11 cellular contexts compared by ENCODE assay signal in the genomic region with DNA sequence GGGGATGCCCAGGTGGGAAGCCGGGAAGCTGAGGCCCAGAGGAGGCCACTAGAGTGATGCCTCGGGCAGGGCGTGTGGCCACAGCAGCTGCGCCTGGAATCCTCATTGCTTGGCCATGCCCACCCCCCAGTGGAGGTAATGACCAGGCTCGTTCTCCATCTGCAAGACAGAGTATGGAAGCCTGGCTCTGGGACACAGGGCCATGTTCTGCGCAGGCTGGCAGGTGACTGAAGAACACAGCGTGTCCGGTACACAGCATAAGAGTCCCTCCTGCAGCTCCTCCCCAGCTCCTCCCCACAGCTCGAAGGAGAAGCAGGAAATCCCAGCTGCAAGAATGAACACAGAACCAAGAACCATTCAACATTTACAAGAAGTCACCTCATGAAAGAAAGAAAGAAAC.
DNase-seq lines count a peak whose midpoint lies in the region; ATAC-seq and TF ChIP-seq lines count a peak whose summit lies in the region.
"Had no signal": no experiment of that assay in that cellular context is flagged by ENCODE, and none has a peak within 500 bp of the region (broad histone marks: within the 10 kb centered on the region; RNA-seq: fewer than 3 reads in every experiment).

No MANE protein-coding gene starts in this region.

- no peaks in the 10 kb centered on the region for H3K27me3 ChIP-seq in body of pancreas
- no peaks in the 10 kb centered on the region for H3K27me3 ChIP-seq in naive thymus-derived CD4-positive, alpha-beta T cell (ENCODE audit: control insufficient read depth in 2 of 2, insufficient read depth in 2 of 2, low read length in 2 of 2)
- H3K27me3 ChIP-seq in neural progenitor cell, result no peaks in the 10 kb centered on the region

- H3K79me2 ChIP-seq in neural progenitor cell (ENCODE audit: low read depth), result peaks cover 80% of the 10 kb centered on the region

- peaks cover 39% of the 10 kb centered on the region for H4K20me1 ChIP-seq in neural progenitor cell (ENCODE audit: low read depth)

- WGBS in body of pancreas, 2 donors, result 48 to 58% methylated on average over 9 of the region's 9 CpGs

- peak overlapping the region in 7 of 10 donors; percentile 8 to 65 (median 26) for H3K4me3 Mint-ChIP-seq in naive thymus-derived CD4-positive, alpha-beta T cell
- no peak overlapping the region for H3K4me3 Mint-ChIP-seq in neural progenitor cell

- POLR2A ChIA-PET in naive thymus-derived CD4-positive, alpha-beta T cell (lab: Charles Lee), result no interaction called here

- ATAC-seq in body of pancreas (peak; percentile 64), HG02678 (IDR thresholded peaks at IDR 0.05; ENCODE audit: unreplicated experiment) (no peak)
- peak; percentile 46 for ATAC-seq in naive thymus-derived CD4-positive, alpha-beta T cell

- no peaks in the 10 kb centered on the region for H3K36me3 ChIP-seq in body of pancreas (replicated peaks in 1 of 2; ENCODE audit: insufficient read depth in 1 of 2, low read depth in 2 of 2)
- H3K36me3 ChIP-seq in naive thymus-derived CD4-positive, alpha-beta T cell (ENCODE audit: control insufficient read depth in 2 of 3, insufficient read depth in 3 of 3, low read length in 3 of 3), result no peaks in the 10 kb centered on the region
- H3K36me3 ChIP-seq in neural progenitor cell, result no peaks in the 10 kb centered on the region

- H3K9me3 ChIP-seq in body of pancreas, result no peaks in the 10 kb centered on the region
- H3K9me3 ChIP-seq in naive thymus-derived CD4-positive, alpha-beta T cell (ENCODE audit: control insufficient read depth in 2 of 3, low read length in 3 of 3), result no peaks in the 10 kb centered on the region
- H3K9me3 ChIP-seq in neural progenitor cell (ENCODE audit: low read depth), result no peaks in the 10 kb centered on the region

- peak in 1 of 3 donors; percentile 19 for TF ChIP-seq POLR2A in body of pancreas (IDR thresholded peaks at IDR 0.05)

- TF ChIP-seq CTCF in body of pancreas (IDR thresholded peaks at IDR 0.05) (no peak), neural progenitor cell (IDR thresholded peaks at IDR 0.05) (no peak)

- H3K27me3 Mint-ChIP-seq in naive thymus-derived CD4-positive, alpha-beta T cell, result no peaks in the 10 kb centered on the region
- no peaks in the 10 kb centered on the region for H3K27me3 Mint-ChIP-seq in neural progenitor cell (ENCODE audit: insufficient read depth, low read depth)

- H3K4me2 ChIP-seq in neural progenitor cell, result no peak overlapping the region

- peak overlapping the region in 4 of 9 donors; percentile 34 to 70 (median 52) for H3K27ac Mint-ChIP-seq in naive thymus-derived CD4-positive, alpha-beta T cell
- no peak overlapping the region for H3K27ac Mint-ChIP-seq in neural progenitor cell

- H3K4me3 ChIP-seq in body of pancreas, result no peak overlapping the region
- H3K4me3 ChIP-seq in naive thymus-derived CD4-positive, alpha-beta T cell (ENCODE audit: low read length), result no peak overlapping the region
- H3K4me3 ChIP-seq in neural progenitor cell, result no peak overlapping the region
- H3K4me3 ChIP-seq: skin epidermis had no signal

- peaks cover 0 to 3% (median 0%) of the 10 kb centered on the region in 11 donors for H3K9me3 Mint-ChIP-seq in naive thymus-derived CD4-positive, alpha-beta T cell
- H3K9me3 Mint-ChIP-seq in neural progenitor cell, result no peaks in the 10 kb centered on the region

- H2AFZ ChIP-seq in neural progenitor cell (replicated peaks), result no peak overlapping the region

- H3K27ac ChIP-seq in body of pancreas (peak overlapping the region in 1 of 4 donors; percentile 18), neural progenitor cell (no peak overlapping the region)
- H3K27ac ChIP-seq in naive thymus-derived CD4-positive, alpha-beta T cell (ENCODE audit: low read depth, low read length), result peak overlapping the region; percentile 17
- H3K27ac ChIP-seq: skin epidermis had no signal

- H3K4me1 Mint-ChIP-seq in naive thymus-derived CD4-positive, alpha-beta T cell, result peaks cover 21 to 76% (median 58%) of the 10 kb centered on the region in 7 donors
- H3K4me1 Mint-ChIP-seq in neural progenitor cell, result peaks cover 11% of the 10 kb centered on the region

- CTCF ChIA-PET in naive thymus-derived CD4-positive, alpha-beta T cell (lab: Charles Lee), result no interaction called here

- intact Hi-C loops in body of pancreas (cut with DNase I), result no loop called here
- intact Hi-C loops in naive thymus-derived CD4-positive, alpha-beta T cell (cut with micrococcal nuclease), result no loop called here
- intact Hi-C loops in posterior vena cava (cut with DNase I), result no loop called here

- H3F3A ChIP-seq in neural progenitor cell (ENCODE audit: low read depth), result no peaks in the 10 kb centered on the region

- H3K36me3 Mint-ChIP-seq in naive thymus-derived CD4-positive, alpha-beta T cell, result peaks cover 0 to 28% (median 0%) of the 10 kb centered on the region in 5 donors
- no peaks in the 10 kb centered on the region for H3K36me3 Mint-ChIP-seq in neural progenitor cell

- H3K4me1 ChIP-seq in body of pancreas, result peaks cover 30% of the 10 kb centered on the region
- no peaks in the 10 kb centered on the region for H3K4me1 ChIP-seq in naive thymus-derived CD4-positive, alpha-beta T cell (ENCODE audit: control insufficient read depth in 2 of 2, insufficient read depth in 2 of 2, low read length in 2 of 2)
- peaks cover 14% of the 10 kb centered on the region for H3K4me1 ChIP-seq in neural progenitor cell

- peak; percentile 23 for DNase-seq in GM03348 (ENCODE audit: low spot score)
- peak; percentile 63 for DNase-seq in HT-29 (ENCODE audit: low spot score)
- peak in 3 of 4 donors; percentile 45 to 51 (median 48) for DNase-seq in body of pancreas
- DNase-seq in naive thymus-derived CD4-positive, alpha-beta T cell, result peak in 5 of 9 donors; percentile 4 to 17 (median 11)
- DNase-seq in posterior vena cava (ENCODE audit: low spot score), result no peak
- no peak for DNase-seq in neural progenitor cell (ENCODE audit: low spot score)
- DNase-seq in activated gamma-delta T cell treated with Interleukin-2 at 50 U/mL for 16 hours, result no peak
- DNase-seq: KG1; stimulated activated CD8-positive, alpha-beta memory T cell treated with anti-CD3 and anti-CD28 coated beads, Interleukin-4, amount 100 ng/mL, for 48 hours had no signal

- H3K9ac ChIP-seq in neural progenitor cell, result no peak overlapping the region

Comparison
In these comparisons a context has a peak if more than half of its experiments do, and no peak if none do; other contexts are left out.
1. DNase-seq: peak in GM03348 (single experiment), HT-29 (single experiment), body of pancreas (3 of 4) and naive thymus-derived CD4-positive, alpha-beta T cell (5 of 9); none in posterior vena cava (single experiment), neural progenitor cell (single experiment) and activated gamma-delta T cell treated with Interleukin-2 at 50 U/mL for 16 hours (single experiment).